1 cellular context compared by ENCODE assay signal in genomic region chr15:56886878-56887781, GRCh38.
TF ChIP-seq lines count a peak whose summit lies in the region.

No MANE protein-coding gene starts in this region.

TF ChIP-seq in WTC11, 78 proteins besides CTCF, POLR2A, EP300 and RAD21 (continued from another document):
- TF ChIP-seq IRF1 (CRISPR knock-in tag; IDR thresholded peaks at IDR 0.05) = peak; percentile 70; the same call in 1 of the 2 replicates
